1 cellular context compared by ENCODE assay signal in genomic region chr16:29993191-29993902, GRCh38.
TF ChIP-seq lines count a peak whose summit lies in the region.

No MANE protein-coding gene starts in this region.

TF ChIP-seq in IMR-90, 13 proteins besides CTCF, POLR2A, EP300 and RAD21:
- TF ChIP-seq MAFK (IDR thresholded peaks at IDR 0.05; ENCODE audit: low read depth, low read length) (no peak), BHLHE40 (IDR thresholded peaks at IDR 0.05; ENCODE audit: low read depth, low read length) (no peak), RCOR1 (IDR thresholded peaks at IDR 0.05; ENCODE audit: insufficient replicate concordance, low read length) (no peak), SMC3 (IDR thresholded peaks at IDR 0.05; ENCODE audit: low read depth, low read length) (no peak), CEBPB (IDR thresholded peaks at IDR 0.05; ENCODE audit: low read depth, low read length) (no peak), NFE2L2 (IDR thresholded peaks at IDR 0.05; ENCODE audit: low read depth, low read length) (no peak), ELK1 (IDR thresholded peaks at IDR 0.05; ENCODE audit: borderline replicate concordance, low read depth, low read length) (no peak), FOS (IDR thresholded peaks at IDR 0.05; ENCODE audit: low read depth, low read length) (no peak)
- TF ChIP-seq, protein P1, sequence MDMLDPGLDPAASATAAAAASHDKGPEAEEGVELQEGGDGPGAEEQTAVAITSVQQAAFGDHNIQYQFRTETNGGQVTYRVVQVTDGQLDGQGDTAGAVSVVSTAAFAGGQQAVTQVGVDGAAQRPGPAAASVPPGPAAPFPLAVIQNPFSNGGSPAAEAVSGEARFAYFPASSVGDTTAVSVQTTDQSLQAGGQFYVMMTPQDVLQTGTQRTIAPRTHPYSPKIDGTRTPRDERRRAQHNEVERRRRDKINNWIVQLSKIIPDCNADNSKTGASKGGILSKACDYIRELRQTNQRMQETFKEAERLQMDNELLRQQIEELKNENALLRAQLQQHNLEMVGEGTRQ (IDR thresholded peaks at IDR 0.05; ENCODE audit: low read depth, low read length) = no peak
